ENCODE assay signal across 8 cellular contexts in the genomic region with DNA sequence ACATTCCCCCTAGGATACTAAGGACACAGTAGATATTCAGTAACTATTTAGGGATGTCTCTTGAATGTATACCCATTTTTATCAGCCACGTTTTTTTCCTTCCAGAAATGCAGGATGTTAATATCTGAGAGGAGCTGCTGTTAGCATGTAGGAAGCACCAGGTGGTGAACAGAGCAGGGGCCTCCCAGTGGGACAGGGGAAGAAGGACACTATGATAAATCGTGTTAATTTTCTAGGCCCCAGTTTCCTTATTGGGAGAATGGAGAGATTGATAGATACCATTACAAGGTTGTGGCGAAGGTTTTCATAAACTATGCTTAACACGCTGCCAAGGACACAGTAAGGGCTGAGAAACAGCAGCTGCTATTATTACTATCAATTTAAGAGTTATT. TPM values are rescaled to one million over a fixed set of nuclear protein-coding genes. Genes with fewer than 3 reads are reported as not detected.
A peak's percentile ranks its signal among the peaks of the same experiment; 100 is the strongest.
DNase-seq lines count a peak whose midpoint lies in the region; ATAC-seq lines count a peak whose summit lies in the region.
"Had no signal": no experiment of that assay in that cellular context is flagged by ENCODE, and none has a peak within 500 bp of the region (broad histone marks: within the 10 kb centered on the region; RNA-seq: fewer than 3 reads in every experiment).

No MANE protein-coding gene starts in this region.

- no peaks in the 10 kb centered on the region for H3K9me3 Mint-ChIP-seq in activated T-helper 1 cell treated with anti-CD3 and anti-CD28 coated beads, Interleukin-12 subunit alpha, Interleukin-12 subunit beta, Interleukin-2, Interleukin-4 antibody, amounts not matched to agents 30 ng/mL and 10 ng/mL and 1 ng/mL, durations not matched to agents 14 hours and 24 hours and 36 hours
- no peaks in the 10 kb centered on the region for H3K9me3 Mint-ChIP-seq in stimulated activated naive CD8-positive, alpha-beta T cell treated with anti-CD3 and anti-CD28 coated beads, Interleukin-15, amount 100 ng/mL, for 72 hours

- peak overlapping the region; percentile 86 for H3K4me3 Mint-ChIP-seq in activated T-helper 1 cell treated with anti-CD3 and anti-CD28 coated beads, Interleukin-12 subunit alpha, Interleukin-12 subunit beta, Interleukin-2, Interleukin-4 antibody, amounts not matched to agents 30 ng/mL and 10 ng/mL and 1 ng/mL, durations not matched to agents 14 hours and 24 hours and 36 hours
- peak overlapping the region; percentile 91 to 96 for H3K4me3 Mint-ChIP-seq in stimulated activated naive CD8-positive, alpha-beta T cell treated with anti-CD3 and anti-CD28 coated beads, Interleukin-15, amount 100 ng/mL, for 72 hours

- peaks cover 6% of the 10 kb centered on the region for H3K4me1 Mint-ChIP-seq in activated T-helper 1 cell treated with anti-CD3 and anti-CD28 coated beads, Interleukin-12 subunit alpha, Interleukin-12 subunit beta, Interleukin-2, Interleukin-4 antibody, amounts not matched to agents 30 ng/mL and 10 ng/mL and 1 ng/mL, durations not matched to agents 14 hours and 24 hours and 36 hours (ENCODE audit: low read depth)
- peaks cover 17% of the 10 kb centered on the region for H3K4me1 Mint-ChIP-seq in stimulated activated naive CD8-positive, alpha-beta T cell treated with anti-CD3 and anti-CD28 coated beads, Interleukin-15, amount 100 ng/mL, for 72 hours

- intact Hi-C loops in activated T-helper 1 cell treated with anti-CD3 and anti-CD28 coated beads, Interleukin-12 subunit alpha, Interleukin-12 subunit beta, Interleukin-2, Interleukin-4 antibody, amounts not matched to agents 30 ng/mL and 10 ng/mL and 1 ng/mL, durations not matched to agents 14 hours and 24 hours and 36 hours (cut with micrococcal nuclease), result loop anchor here (1.0 kb wide), 2 partner anchors 13 to 143 kb away; partner anchors contain the start of gene GINS3

- peak overlapping the region; percentile 55 for H3K4me3 ChIP-seq in iPS-15b (ENCODE audit: low read depth, low read length)

- DNase-seq in activated T-helper 1 cell treated with anti-CD3 and anti-CD28 coated beads, Interleukin-12 subunit alpha, Interleukin-12 subunit beta, Interleukin-2, Interleukin-4 antibody, amounts not matched to agents 30 ng/mL and 10 ng/mL and 1 ng/mL, durations not matched to agents 14 hours and 24 hours and 36 hours (ENCODE audit: low spot score), result no peak
- DNase-seq in stimulated activated naive CD8-positive, alpha-beta T cell treated with anti-CD3 and anti-CD28 coated beads, Interleukin-15, amount 100 ng/mL, for 72 hours, result no peak
- no peak for DNase-seq in stimulated activated CD4-positive, alpha-beta T cell treated with anti-CD3 and anti-CD28 coated beads, Interleukin-4, amount 100 ng/mL, for 1 hour
- no peak for DNase-seq in stimulated activated CD8-positive, alpha-beta memory T cell treated with anti-CD3 and anti-CD28 coated beads, Interleukin-4, amount 100 ng/mL, for 48 hours

- no peak overlapping the region for H3K9ac ChIP-seq in iPS-15b (ENCODE audit: low read depth, low read length)

- no peaks in the 10 kb centered on the region for H3K36me3 ChIP-seq in iPS-15b (ENCODE audit: control insufficient read depth, insufficient read depth, low read length)

- ATAC-seq in HG03439 (IDR thresholded peaks at IDR 0.05; ENCODE audit: unreplicated experiment) (peak; percentile 2), GM19328 (IDR thresholded peaks at IDR 0.05; ENCODE audit: unreplicated experiment) (no peak)
- ATAC-seq in stimulated activated naive CD8-positive, alpha-beta T cell treated with anti-CD3 and anti-CD28 coated beads, Interleukin-15, amount 100 ng/mL, for 72 hours, result peak; percentile 22

- no peaks in the 10 kb centered on the region for H3K4me1 ChIP-seq in iPS-15b (ENCODE audit: control insufficient read depth, insufficient read depth, low read length)

- no peaks in the 10 kb centered on the region for H3K36me3 Mint-ChIP-seq in activated T-helper 1 cell treated with anti-CD3 and anti-CD28 coated beads, Interleukin-12 subunit alpha, Interleukin-12 subunit beta, Interleukin-2, Interleukin-4 antibody, amounts not matched to agents 30 ng/mL and 10 ng/mL and 1 ng/mL, durations not matched to agents 14 hours and 24 hours and 36 hours (ENCODE audit: low read depth)

- no peaks in the 10 kb centered on the region for H3K9me3 ChIP-seq in iPS-15b (ENCODE audit: control insufficient read depth, insufficient read depth, low read length)

- peaks cover 4% of the 10 kb centered on the region for H3K27me3 Mint-ChIP-seq in activated T-helper 1 cell treated with anti-CD3 and anti-CD28 coated beads, Interleukin-12 subunit alpha, Interleukin-12 subunit beta, Interleukin-2, Interleukin-4 antibody, amounts not matched to agents 30 ng/mL and 10 ng/mL and 1 ng/mL, durations not matched to agents 14 hours and 24 hours and 36 hours (ENCODE audit: insufficient read depth)
- peaks cover 7% of the 10 kb centered on the region for H3K27me3 Mint-ChIP-seq in stimulated activated naive CD8-positive, alpha-beta T cell treated with anti-CD3 and anti-CD28 coated beads, Interleukin-15, amount 100 ng/mL, for 72 hours

- no peak overlapping the region for H3K27ac Mint-ChIP-seq in activated T-helper 1 cell treated with anti-CD3 and anti-CD28 coated beads, Interleukin-12 subunit alpha, Interleukin-12 subunit beta, Interleukin-2, Interleukin-4 antibody, amounts not matched to agents 30 ng/mL and 10 ng/mL and 1 ng/mL, durations not matched to agents 14 hours and 24 hours and 36 hours
- peak overlapping the region in 1 of 2 donors; percentile 92 for H3K27ac Mint-ChIP-seq in stimulated activated naive CD8-positive, alpha-beta T cell treated with anti-CD3 and anti-CD28 coated beads, Interleukin-15, amount 100 ng/mL, for 72 hours

- peaks cover 3% of the 10 kb centered on the region for H3K27me3 ChIP-seq in iPS-15b (ENCODE audit: control insufficient read depth, insufficient read depth, low read length)

RNA-seq across cellular contexts. Expression of gene PRSS54, which starts 45.4 kb away (rescaled TPM):
- not detected in 2 replicates for total RNA-seq in activated T-helper 1 cell treated with anti-CD3 and anti-CD28 coated beads, Interleukin-12 subunit alpha, Interleukin-12 subunit beta, Interleukin-2, Interleukin-4 antibody, amounts not matched to agents 30 ng/mL and 10 ng/mL and 1 ng/mL, durations not matched to agents 14 hours and 24 hours and 36 hours
- total RNA-seq: M059J had no signal

RNA-seq across cellular contexts. Expression of gene CSNK2A2, which starts 51.5 kb away (rescaled TPM):
- 93.1 and 99.6 TPM in 2 replicates for total RNA-seq in activated T-helper 1 cell treated with anti-CD3 and anti-CD28 coated beads, Interleukin-12 subunit alpha, Interleukin-12 subunit beta, Interleukin-2, Interleukin-4 antibody, amounts not matched to agents 30 ng/mL and 10 ng/mL and 1 ng/mL, durations not matched to agents 14 hours and 24 hours and 36 hours
